In genomic region chr1:164648211-164649080, GRCh38 we compare ENCODE assay signal across 17 cellular contexts.
DNase-seq lines count a peak whose midpoint lies in the region; FAIRE-seq and TF ChIP-seq lines count a peak whose summit lies in the region.
"Had no signal": no experiment of that assay in that cellular context is flagged by ENCODE, and none has a peak within 500 bp of the region (broad histone marks: within the 10 kb centered on the region; RNA-seq: fewer than 3 reads in every experiment).

No MANE protein-coding gene starts in this region.

- H3K9ac ChIP-seq in HUES48 (ENCODE audit: low read depth, low read length) (no peak overlapping the region), astrocyte (ENCODE audit: low read length) (peak overlapping the region; percentile 24), iPS-20b (ENCODE audit: low read depth, low read length) (peak overlapping the region; percentile 23; the same call in 1 of the 2 replicates)
- H3K9ac ChIP-seq: BLaER1 treated with 17β-estradiol and CSF1 and Interleukin-3, amounts not matched to agents 10 nM and 100 nM had no signal

- H3K9me3 ChIP-seq in HUES48 (ENCODE audit: control insufficient read depth, insufficient read depth, low read length) (no peaks in the 10 kb centered on the region), astrocyte (ENCODE audit: insufficient read depth, low read depth, low read length) (no peaks in the 10 kb centered on the region), iPS-20b (ENCODE audit: insufficient read depth, low read depth, low read length) (no peaks in the 10 kb centered on the region), sigmoid colon (no peaks in the 10 kb centered on the region)
- H3K9me3 ChIP-seq: BLaER1 treated with 17β-estradiol and CSF1 and Interleukin-3, amounts not matched to agents 10 nM and 100 nM; testis had no signal

- no peak for TF ChIP-seq POLR2A in sigmoid colon (IDR thresholded peaks at IDR 0.05)

- DNase-seq in astrocyte (ENCODE audit: low read depth) (peak; percentile 52), sigmoid colon (no peak), SKM-1 treated with dmso at 0.1 percent for 144 hours (lab: John Stamatoyannopoulos, UW; ENCODE audit: unreplicated experiment) (no peak), EL (no peak), NCI-H1417 treated with DMSO at 0.1 percent for 48 hours (lab: John Stamatoyannopoulos, UW) (no peak)
- no peak for DNase-seq in activated CD8-positive, alpha-beta memory T cell treated with anti-CD3 and anti-CD28 coated beads, Interleukin-2, amount 50 U/mL, for 48 hours
- DNase-seq: activated CD4-positive, CD25-positive, alpha-beta regulatory T cell treated with anti-CD3 and anti-CD28 coated beads, Interleukin-2, amount 50 U/mL, for 72 hours; activated naive CD8-positive, alpha-beta T cell treated with anti-CD3 and anti-CD28 coated beads for 36 hours; DND-41; Kasumi-1; NCI-H1694 treated with DMSO at 0.1 percent for 48 hours; NCI-H524; T-helper 1 cell; testis had no signal

- TF ChIP-seq EP300 in sigmoid colon (IDR thresholded peaks at IDR 0.05) = no peak

- TF ChIP-seq CTCF in astrocyte (IDR thresholded peaks at IDR 0.05; ENCODE audit: insufficient read depth, low read depth, low read length) (no peak), sigmoid colon (IDR thresholded peaks at IDR 0.05) (no peak)

- no peaks in the 10 kb centered on the region for H3K27me3 ChIP-seq in HUES48 (ENCODE audit: control insufficient read depth, insufficient read depth, low read length)
- H3K27me3 ChIP-seq in astrocyte (ENCODE audit: insufficient read depth, low read length) = no peaks in the 10 kb centered on the region
- H3K27me3 ChIP-seq in iPS-20b (ENCODE audit: insufficient read depth, low read length) = no peaks in the 10 kb centered on the region
- no peaks in the 10 kb centered on the region for H3K27me3 ChIP-seq in sigmoid colon
- H3K27me3 ChIP-seq: BLaER1 treated with 17β-estradiol and CSF1 and Interleukin-3, amounts not matched to agents 10 nM and 100 nM; testis had no signal

- H3K4me3 Mint-ChIP-seq in astrocyte (ENCODE audit: unreplicated experiment) = no peak overlapping the region
- H3K4me3 Mint-ChIP-seq: activated naive CD8-positive, alpha-beta T cell treated with anti-CD3 and anti-CD28 coated beads for 36 hours had no signal

- no peak overlapping the region for H3K4me3 ChIP-seq in HUES48 (ENCODE audit: low read depth, low read length)
- no peak overlapping the region for H3K4me3 ChIP-seq in astrocyte (ENCODE audit: insufficient read depth, low read depth, low read length)
- no peak overlapping the region for H3K4me3 ChIP-seq in iPS-20b (ENCODE audit: low read length)
- no peak overlapping the region for H3K4me3 ChIP-seq in sigmoid colon
- H3K4me3 ChIP-seq: BLaER1 treated with 17β-estradiol and CSF1 and Interleukin-3, amounts not matched to agents 10 nM and 100 nM; testis had no signal

- no peak for FAIRE-seq in astrocyte (lab: Jason Lieb, UNC)

- WGBS in sigmoid colon, 2 donors = 65 to 80% methylated on average over 4 of the region's 4 CpGs

- no peak overlapping the region for H2AFZ ChIP-seq in astrocyte (ENCODE audit: low read depth, low read length)

- H3K36me3 ChIP-seq in HUES48 (ENCODE audit: control insufficient read depth, insufficient read depth, low read length) (peaks cover 10% of the 10 kb centered on the region; the same call in 1 of the 2 replicates), astrocyte (ENCODE audit: insufficient read depth, low read length) (no peaks in the 10 kb centered on the region), iPS-20b (ENCODE audit: insufficient read depth, low read depth, low read length) (peaks cover 9% of the 10 kb centered on the region; the same call in 1 of the 2 replicates), sigmoid colon (no peaks in the 10 kb centered on the region)
- H3K36me3 ChIP-seq: BLaER1 treated with 17β-estradiol and CSF1 and Interleukin-3, amounts not matched to agents 10 nM and 100 nM had no signal

- no peak overlapping the region for H3K4me2 ChIP-seq in astrocyte (ENCODE audit: low read length)
- H3K4me2 ChIP-seq: BLaER1 treated with 17β-estradiol and CSF1 and Interleukin-3, amounts not matched to agents 10 nM and 100 nM had no signal

- peaks cover 2% of the 10 kb centered on the region for H3K79me2 ChIP-seq in astrocyte (ENCODE audit: insufficient read depth, low read length)

- intact Hi-C loops in sigmoid colon (cut with DNase I) = loop anchor here (2.0 to 10.0 kb wide), 3 partner anchors 52 to 416 kb away; no protein-coding TSS in a partner anchor

- H3K9me3 Mint-ChIP-seq in astrocyte (ENCODE audit: unreplicated experiment) = no peaks in the 10 kb centered on the region
- H3K9me3 Mint-ChIP-seq: activated naive CD8-positive, alpha-beta T cell treated with anti-CD3 and anti-CD28 coated beads for 36 hours had no signal

- H3K4me1 ChIP-seq in HUES48 (ENCODE audit: control insufficient read depth, insufficient read depth, low read length) (peaks cover 61% of the 10 kb centered on the region), astrocyte (ENCODE audit: insufficient read depth, low read length) (peaks cover 24% of the 10 kb centered on the region), iPS-20b (ENCODE audit: insufficient read depth, low read length) (peaks cover 64% of the 10 kb centered on the region), sigmoid colon (peaks cover 0 to 90% (median 84%) of the 10 kb centered on the region in 4 donors)
- H3K4me1 ChIP-seq: BLaER1 treated with 17β-estradiol and CSF1 and Interleukin-3, amounts not matched to agents 10 nM and 100 nM had no signal

- H3K27ac ChIP-seq in HUES48 (ENCODE audit: low read depth, low read length) (peak overlapping the region; percentile 38), astrocyte (ENCODE audit: low read depth, low read length) (peak overlapping the region; percentile 3), iPS-20b (ENCODE audit: low read length) (no peak overlapping the region), sigmoid colon (peak overlapping the region; percentile 38 to 86 (median 82))
- H3K27ac ChIP-seq: BLaER1 treated with 17β-estradiol and CSF1 and Interleukin-3, amounts not matched to agents 10 nM and 100 nM; testis had no signal

- peaks cover 5% of the 10 kb centered on the region for H4K20me1 ChIP-seq in astrocyte (ENCODE audit: insufficient read depth, low read length)
- H4K20me1 ChIP-seq: BLaER1 treated with 17β-estradiol and CSF1 and Interleukin-3, amounts not matched to agents 10 nM and 100 nM had no signal

- peak overlapping the region; percentile 49 for H3K27ac Mint-ChIP-seq in astrocyte (ENCODE audit: unreplicated experiment)
- H3K27ac Mint-ChIP-seq: activated naive CD8-positive, alpha-beta T cell treated with anti-CD3 and anti-CD28 coated beads for 36 hours had no signal

- peaks cover 2% of the 10 kb centered on the region for H3K36me3 Mint-ChIP-seq in astrocyte (ENCODE audit: low read depth, unreplicated experiment)
- H3K36me3 Mint-ChIP-seq: activated naive CD8-positive, alpha-beta T cell treated with anti-CD3 and anti-CD28 coated beads for 36 hours had no signal

- no peaks in the 10 kb centered on the region for H3K27me3 Mint-ChIP-seq in astrocyte (ENCODE audit: low read depth, unreplicated experiment)

- peaks cover 23% of the 10 kb centered on the region for H3K4me1 Mint-ChIP-seq in astrocyte (ENCODE audit: low read depth, unreplicated experiment)
